In the genomic region with DNA sequence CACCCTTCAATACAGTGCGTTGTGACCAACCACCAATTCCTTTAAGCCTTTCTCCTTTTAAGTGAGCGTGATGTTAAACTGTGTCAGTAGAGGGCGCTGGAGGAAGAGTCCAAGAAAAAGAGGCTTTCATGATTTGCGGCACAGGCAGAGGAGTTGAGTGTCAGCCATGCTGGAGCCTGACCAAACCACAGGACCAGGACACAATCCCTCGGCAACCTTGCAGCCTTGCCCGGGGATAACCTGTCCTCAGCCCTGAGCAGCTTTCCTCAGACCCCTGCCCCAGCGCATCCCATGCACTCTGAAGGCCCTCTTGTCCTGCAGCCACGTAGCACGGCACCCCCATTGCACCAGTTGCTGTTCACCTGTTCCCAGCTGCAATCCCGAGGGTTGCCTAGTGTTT, we compare ENCODE assay signal across 9 cellular contexts.
A peak's percentile ranks its signal among the peaks of the same experiment; 100 is the strongest.
DNase-seq lines count a peak whose midpoint lies in the region; ATAC-seq and TF ChIP-seq lines count a peak whose summit lies in the region.
"Had no signal": no experiment of that assay in that cellular context is flagged by ENCODE, and none has a peak within 500 bp of the region (broad histone marks: within the 10 kb centered on the region; RNA-seq: fewer than 3 reads in every experiment).

No MANE protein-coding gene starts in this region.

- in situ Hi-C loops in GM13977 (cut with MboI; ENCODE audit: low pct_unique_long_range_greater_than_20kb, low sequenced_read_pairs, unreplicated experiment), result no loop called here

- H3K27ac ChIP-seq in C4-2B, result no peak overlapping the region
- H3K27ac ChIP-seq: pancreas had no signal

- DNase-seq in GM13977 (ENCODE audit: low spot score) (no peak), NCI-H748 treated with DMSO at 0.1 percent for 48 hours (lab: John Stamatoyannopoulos, UW) (peak; percentile 25), glomerular visceral epithelial cell (ENCODE audit: extremely low spot score) (peak; percentile 11), HPDE6-E6E7 (ENCODE audit: extremely low spot score) (no peak), NOMO-1 (lab: John Stamatoyannopoulos, UW; ENCODE audit: unreplicated experiment in 2 of 2) (no peak)
- DNase-seq in activated T-cell treated with anti-CD3 and anti-CD28 coated beads, Interleukin-2, amount 50 U/mL, for 1 hour, result no peak

- TF ChIP-seq CTCF in C4-2B (conservative IDR thresholded peaks at IDR 0.05) (peak; percentile 48), GM13977 (IDR thresholded peaks at IDR 0.05; ENCODE audit: extremely low read depth, insufficient read depth, missing control alignments) (peak; percentile 43)

- ATAC-seq in GM18519 (IDR thresholded peaks at IDR 0.05; ENCODE audit: low FRiP score, unreplicated experiment), result no peak
- ATAC-seq: pancreas had no signal

Comparison
In these comparisons a context has a peak if more than half of its experiments do, and no peak if none do; other contexts are left out.
1. DNase-seq: peak in NCI-H748 treated with DMSO at 0.1 percent for 48 hours (single experiment) and glomerular visceral epithelial cell (single experiment); none in GM13977 (single experiment), HPDE6-E6E7 (single experiment), NOMO-1 (0 of 2) and activated T-cell treated with anti-CD3 and anti-CD28 coated beads, Interleukin-2, amount 50 U/mL, for 1 hour (single experiment).